Comparison of ENCODE assay signal across 8 cellular contexts in the genomic region with DNA sequence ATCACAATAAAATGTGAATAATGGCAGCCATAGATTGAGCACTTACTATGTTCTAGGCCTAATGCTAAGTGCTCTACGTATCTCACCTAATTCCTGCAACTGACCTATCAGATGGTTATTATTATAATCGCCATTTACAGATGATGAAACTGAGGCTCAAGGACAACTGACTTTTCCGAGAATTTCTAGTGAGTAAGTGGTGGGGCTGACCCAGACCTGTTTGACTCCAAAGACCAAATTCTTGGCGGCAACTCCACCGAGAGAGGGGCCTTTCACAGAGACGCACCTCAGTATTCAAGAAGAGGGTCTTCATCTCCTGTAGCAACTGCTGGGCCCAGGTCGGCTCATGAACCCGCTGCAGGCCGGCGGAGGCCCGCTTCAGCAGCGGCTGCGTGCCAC. TPM values are rescaled to one million over a fixed set of nuclear protein-coding genes. Genes with fewer than 3 reads are reported as not detected.
DNase-seq lines count a peak whose midpoint lies in the region; ATAC-seq and TF ChIP-seq lines count a peak whose summit lies in the region.

No MANE protein-coding gene starts in this region.

- POLR2A ChIA-PET in HEK293T (lab: Yijun Ruan, JAX) = interaction anchor here (3.4 kb wide), 1 partner anchor 16 kb away, joined by 10 read pairs; a partner anchor contains a TSS

- peak overlapping the region; percentile 81 to 95 for H3K4me3 ChIP-seq in foreskin fibroblast (ENCODE audit: low read depth in 1 of 2, low read length in 2 of 2)
- H3K4me3 ChIP-seq in skeletal muscle cell (ENCODE audit: low read depth, low read length) = peak overlapping the region; percentile 83

- ATAC-seq in GM21515 (IDR thresholded peaks at IDR 0.05; ENCODE audit: unreplicated experiment) = peak; percentile 6
- ATAC-seq in T-helper 17 cell = no peak
- ATAC-seq in GM18909 (IDR thresholded peaks at IDR 0.05; ENCODE audit: poor library complexity, unreplicated experiment) = no peak
- ATAC-seq in HG03095 (IDR thresholded peaks at IDR 0.05; ENCODE audit: unreplicated experiment) = no peak

- peaks cover 17% of the 10 kb centered on the region for H3K4me1 Mint-ChIP-seq in T-helper 17 cell

- TF ChIP-seq CTCF in foreskin fibroblast (IDR thresholded peaks at IDR 0.05; ENCODE audit: low read depth, low read length) = no peak

- H3K4me3 Mint-ChIP-seq in T-helper 17 cell = peak overlapping the region; percentile 92

- DNase-seq in T-helper 17 cell (no peak), foreskin fibroblast (peak in 1 of 2 donors; percentile 25), skeletal muscle cell (ENCODE audit: low read depth) (no peak), SIG-M5 treated with dmso at 0.1 percent for 504 hours (lab: John Stamatoyannopoulos, UW; ENCODE audit: unreplicated experiment) (no peak), HEK293T (ENCODE audit: extremely low spot score) (no peak)

- no peaks in the 10 kb centered on the region for H3K9me3 ChIP-seq in T-helper 17 cell (ENCODE audit: control insufficient read depth, low read length, poor library complexity, severe bottlenecking)

- no peaks in the 10 kb centered on the region for H3K36me3 Mint-ChIP-seq in T-helper 17 cell (ENCODE audit: low read depth)

- CTCF ChIA-PET in HEK293T (lab: Yijun Ruan, JAX) = interaction anchor here (1.0 kb wide), 1 partner anchor 9 kb away, joined by 3 read pairs; no protein-coding TSS in a partner anchor

- H3K27me3 Mint-ChIP-seq in T-helper 17 cell = no peaks in the 10 kb centered on the region

- peak overlapping the region; percentile 95 for H3K27ac Mint-ChIP-seq in T-helper 17 cell

TF ChIP-seq in HEK293T, 16 proteins besides CTCF, POLR2A, EP300 and RAD21:
- TF ChIP-seq TARDBP (IDR thresholded peaks at IDR 0.05) (no peak), FOXA1 (IDR thresholded peaks at IDR 0.05) (no peak), ELF4 (IDR thresholded peaks at IDR 0.05) (no peak), FOXK2 (IDR thresholded peaks at IDR 0.05) (no peak), LEF1 (IDR thresholded peaks at IDR 0.05; ENCODE audit: borderline replicate concordance) (no peak), CTBP1 (IDR thresholded peaks at IDR 0.05; ENCODE audit: borderline replicate concordance) (no peak), BHLHE40 (IDR thresholded peaks at IDR 0.05; ENCODE audit: borderline replicate concordance) (no peak), HDGF (IDR thresholded peaks at IDR 0.05; ENCODE audit: borderline replicate concordance) (no peak), SP1 (IDR thresholded peaks at IDR 0.05) (no peak), NFRKB (IDR thresholded peaks at IDR 0.05) (no peak), SUZ12 (IDR thresholded peaks at IDR 0.05) (no peak), ZNF384 (IDR thresholded peaks at IDR 0.05) (no peak), FOXM1 (IDR thresholded peaks at IDR 0.05; ENCODE audit: borderline replicate concordance) (no peak)
- TF ChIP-seq, protein P1, sequence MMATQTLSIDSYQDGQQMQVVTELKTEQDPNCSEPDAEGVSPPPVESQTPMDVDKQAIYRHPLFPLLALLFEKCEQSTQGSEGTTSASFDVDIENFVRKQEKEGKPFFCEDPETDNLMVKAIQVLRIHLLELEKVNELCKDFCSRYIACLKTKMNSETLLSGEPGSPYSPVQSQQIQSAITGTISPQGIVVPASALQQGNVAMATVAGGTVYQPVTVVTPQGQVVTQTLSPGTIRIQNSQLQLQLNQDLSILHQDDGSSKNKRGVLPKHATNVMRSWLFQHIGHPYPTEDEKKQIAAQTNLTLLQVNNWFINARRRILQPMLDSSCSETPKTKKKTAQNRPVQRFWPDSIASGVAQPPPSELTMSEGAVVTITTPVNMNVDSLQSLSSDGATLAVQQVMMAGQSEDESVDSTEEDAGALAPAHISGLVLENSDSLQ (IDR thresholded peaks at IDR 0.05) = no peak

RNA-seq across cellular contexts. Expression of a gene that starts 0.6 kb away (rescaled TPM):
- total RNA-seq in T-helper 17 cell = 10 to 100 TPM; 13.1 to 18.8 TPM

RNA-seq across cellular contexts. Expression of a gene that starts 0.6 kb away (rescaled TPM):
- total RNA-seq in T-helper 17 cell = 100 to 1,000 TPM; 116 to 132 TPM

RNA-seq across cellular contexts. Expression of a gene that starts 12.7 kb away (rescaled TPM):
- total RNA-seq in T-helper 17 cell = not detected

RNA-seq across cellular contexts. Expression of a gene that starts 16.1 kb away (rescaled TPM):
- total RNA-seq in T-helper 17 cell = 1 to 10 TPM; 3.2 to 4.1 TPM

RNA-seq across cellular contexts. Expression of a gene that starts 21.2 kb away (rescaled TPM):
- total RNA-seq in T-helper 17 cell = 1 to 10 TPM; 4.7 to 4.9 TPM
